In genomic region chr3:188185717-188186236, GRCh38 we compare ENCODE assay signal across 8 cellular contexts. TPM values are rescaled to one million over a fixed set of nuclear protein-coding genes. Genes with fewer than 3 reads are reported as not detected.
DNase-seq lines count a peak whose midpoint lies in the region; ATAC-seq, FAIRE-seq and TF ChIP-seq lines count a peak whose summit lies in the region.

No MANE protein-coding gene starts in this region.

- CTCF ChIA-PET in CD4-positive, alpha-beta T cell (lab: Charles Lee): interaction anchor here (2.1 kb wide), 1 partner anchor 445 kb away, joined by 7 read pairs; no protein-coding TSS in a partner anchor

- no peak overlapping the region for H3K27ac ChIP-seq in CD4-positive, alpha-beta T cell (ENCODE audit: low read depth, low read length)
- no peak overlapping the region for H3K27ac ChIP-seq in ovary

- H3K9me3 ChIP-seq in CD4-positive, alpha-beta T cell (ENCODE audit: control insufficient read depth, low read length): no peaks in the 10 kb centered on the region
- H3K9me3 ChIP-seq in mucosa of descending colon: no peaks in the 10 kb centered on the region
- no peaks in the 10 kb centered on the region for H3K9me3 ChIP-seq in ovary

- intact Hi-C loops in CD4-positive, alpha-beta T cell (cut with DNase I, micrococcal nuclease): no loop called here
- intact Hi-C loops in mucosa of descending colon (cut with DNase I, micrococcal nuclease): no loop called here
- intact Hi-C loops in lower leg skin (cut with DNase I; ENCODE audit: low total_unique reads): no loop called here
- intact Hi-C loops in ovary (cut with DNase I): no loop called here

- H3K27me3 ChIP-seq in CD4-positive, alpha-beta T cell (ENCODE audit: control insufficient read depth, insufficient read depth, low read length): no peaks in the 10 kb centered on the region
- H3K27me3 ChIP-seq in ovary (no peaks in the 10 kb centered on the region), H7 (ENCODE audit: control insufficient read depth, insufficient read depth, low read length) (no peaks in the 10 kb centered on the region)

- no peak for TF ChIP-seq EP300 in ovary (IDR thresholded peaks at IDR 0.05)

- POLR2A ChIA-PET in CD4-positive, alpha-beta T cell (lab: Charles Lee): interaction anchor here (0.6 to 1.3 kb wide), 5 partner anchors 12 to 440 kb away, joined by 3 to 5 read pairs (median 3); partner anchors contain the start of gene BCL6

- peak overlapping the region; percentile 56 for H3K27ac Mint-ChIP-seq in CD4-positive, alpha-beta T cell

- peaks cover 44% of the 10 kb centered on the region for H3K4me1 Mint-ChIP-seq in CD4-positive, alpha-beta T cell (ENCODE audit: low read depth)

- FAIRE-seq in HTR-8/SVneo (lab: Jason Lieb, UNC): no peak

- TF ChIP-seq POLR2A in lower leg skin (IDR thresholded peaks at IDR 0.05) (no peak), ovary (IDR thresholded peaks at IDR 0.05) (no peak)

- H3K4me3 ChIP-seq in mucosa of descending colon (no peak overlapping the region), lower leg skin (ENCODE audit: low read depth, poor library complexity, severe bottlenecking) (no peak overlapping the region), ovary (no peak overlapping the region), H7 (ENCODE audit: insufficient read depth, low read depth, low read length) (no peak overlapping the region)

- 57 to 59% methylated on average over 7 of the region's 7 CpGs for WGBS in lower leg skin, 2 donors
- WGBS in ovary, 3 donors: 72 to 78% (median 74%) methylated on average over 7 of the region's 7 CpGs

- no peaks in the 10 kb centered on the region for H3K9me3 Mint-ChIP-seq in CD4-positive, alpha-beta T cell

- H3K36me3 ChIP-seq in mucosa of descending colon (ENCODE audit: low read depth) (no peaks in the 10 kb centered on the region), ovary (no peaks in the 10 kb centered on the region), H7 (replicated peaks; ENCODE audit: control insufficient read depth, insufficient read depth, low read length) (no peaks in the 10 kb centered on the region)

- no peak for TF ChIP-seq CTCF in CD4-positive, alpha-beta T cell (IDR thresholded peaks at IDR 0.05)
- no peak for TF ChIP-seq CTCF in mucosa of descending colon (IDR thresholded peaks at IDR 0.05)
- TF ChIP-seq CTCF in lower leg skin (IDR thresholded peaks at IDR 0.05): no peak
- no peak for TF ChIP-seq CTCF in ovary (IDR thresholded peaks at IDR 0.05)

- H3K36me3 Mint-ChIP-seq in CD4-positive, alpha-beta T cell (ENCODE audit: low read depth): peaks cover 4% of the 10 kb centered on the region

- H3K27me3 Mint-ChIP-seq in CD4-positive, alpha-beta T cell: no peaks in the 10 kb centered on the region

- no peak overlapping the region for H3K4me3 Mint-ChIP-seq in CD4-positive, alpha-beta T cell

- peaks cover 35% of the 10 kb centered on the region for H3K4me1 ChIP-seq in mucosa of descending colon (ENCODE audit: low read depth)
- H3K4me1 ChIP-seq in ovary (ENCODE audit: insufficient read depth): peaks cover 9% of the 10 kb centered on the region

- no peak for DNase-seq in CD4-positive, alpha-beta T cell
- DNase-seq in NCI-H1417 treated with DMSO at 0.1 percent for 48 hours (lab: John Stamatoyannopoulos, UW) (peak; percentile 23), cerebellar cortex (ENCODE audit: low spot score) (peak; percentile 77), mucosa of descending colon (peak in 2 of 3 donors; percentile 46 to 58), HTR-8/SVneo (ENCODE audit: insufficient read length, low spot score) (no peak), lower leg skin (ENCODE audit: low spot score in 2 of 2) (no peak), ovary (no peak), H7 (no peak)

- peak; percentile 26 for ATAC-seq in CD4-positive, alpha-beta T cell (ENCODE audit: poor library complexity)
- ATAC-seq in mucosa of descending colon: peak; percentile 84

RNA-seq across cellular contexts. Expression of gene LPP, which starts 31.8 kb away (rescaled TPM):
- 10 to 100 TPM; 45.6 to 45.9 TPM for total RNA-seq in CD4-positive, alpha-beta T cell
- total RNA-seq in mucosa of descending colon: 100 to 1,000 TPM; 262 to 816 (median 325) TPM
- 10 to 100 TPM; 45.9 to 81.1 (median 63.0) TPM for total RNA-seq in lower leg skin
- total RNA-seq in ovary: 100 to 1,000 TPM in 5 of 7 donors, 10 to 100 TPM in 2; 80.6 to 280 (median 165) TPM
- 10 to 100 TPM; 15.9 to 52.7 TPM for polyA plus RNA-seq in ovary
- total RNA-seq in H7 (2014; rRNA removed; shearing (Covaris generic)): 14.5 and 18.8 TPM in 2 replicates

Comparison
In these comparisons a context has a peak if more than half of its experiments do, and no peak if none do; other contexts are left out.
1. DNase-seq: peak in NCI-H1417 treated with DMSO at 0.1 percent for 48 hours (single experiment), cerebellar cortex (single experiment) and mucosa of descending colon (2 of 3); none in CD4-positive, alpha-beta T cell (0 of 10), HTR-8/SVneo (single experiment), lower leg skin (0 of 2), ovary (0 of 5) and H7 (single experiment).